ENCODE assay signal across 2 cellular contexts in the genomic region with DNA sequence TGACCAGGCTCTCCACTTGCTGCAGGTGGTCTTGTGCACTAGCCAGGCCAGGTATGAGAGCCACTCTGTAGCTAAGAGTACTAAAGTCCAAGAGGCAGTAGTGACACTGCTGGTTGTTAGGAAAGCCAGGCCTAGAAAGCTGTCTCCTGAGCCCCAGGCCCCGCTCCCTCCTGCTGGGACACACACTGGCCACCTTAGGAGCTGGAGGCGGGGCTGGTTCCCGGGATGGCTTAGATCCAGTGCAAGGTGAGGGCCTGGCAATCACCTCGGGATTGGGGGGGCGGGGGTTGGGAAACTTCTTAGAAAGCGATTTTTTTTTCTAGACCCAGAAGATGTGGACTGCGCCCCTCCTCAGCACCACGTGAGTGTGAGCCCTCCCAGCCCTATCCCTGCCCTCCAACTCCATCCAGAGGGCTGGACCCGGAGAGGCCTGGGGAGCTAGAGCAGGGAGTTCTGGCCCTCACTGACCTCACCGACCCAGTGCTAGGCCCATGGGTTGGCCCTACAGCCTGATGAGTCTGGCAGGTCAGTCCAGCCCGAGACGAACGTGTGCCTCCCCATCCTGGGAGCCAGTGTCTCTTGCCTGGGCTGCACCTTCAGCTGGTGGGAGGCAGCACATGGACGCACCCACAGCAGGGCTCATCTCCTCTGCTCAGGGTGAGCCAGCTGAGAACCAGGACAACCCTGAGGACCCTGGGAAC.
TF ChIP-seq lines count a peak whose summit lies in the region.

No MANE protein-coding gene starts in this region.

TF ChIP-seq in HepG2, 621 proteins besides CTCF, POLR2A, EP300 and RAD21:
- no peak for TF ChIP-seq ZNF607 (CRISPR knock-in tag; IDR thresholded peaks at IDR 0.05; ENCODE audit: borderline replicate concordance)
- TF ChIP-seq FOXP1 (IDR thresholded peaks at IDR 0.05): no peak
- TF ChIP-seq FOXP1 (CRISPR knock-in tag; IDR thresholded peaks at IDR 0.05): no peak
- 0 out of 2 replicates have a peak, but pooled peaks have one; percentile 17 for TF ChIP-seq ZFX (CRISPR knock-in tag; IDR thresholded peaks at IDR 0.05; ENCODE audit: low read depth)
- no peak for TF ChIP-seq ZNF510 (CRISPR knock-in tag; IDR thresholded peaks at IDR 0.05; ENCODE audit: low read depth)

TF ChIP-seq in WTC11, 78 proteins besides CTCF, POLR2A, EP300 and RAD21:
- TF ChIP-seq ZNF423 (CRISPR knock-in tag; IDR thresholded peaks at IDR 0.05): peak; percentile 57; the same call in 1 of the 2 replicates
- TF ChIP-seq, protein P1, sequence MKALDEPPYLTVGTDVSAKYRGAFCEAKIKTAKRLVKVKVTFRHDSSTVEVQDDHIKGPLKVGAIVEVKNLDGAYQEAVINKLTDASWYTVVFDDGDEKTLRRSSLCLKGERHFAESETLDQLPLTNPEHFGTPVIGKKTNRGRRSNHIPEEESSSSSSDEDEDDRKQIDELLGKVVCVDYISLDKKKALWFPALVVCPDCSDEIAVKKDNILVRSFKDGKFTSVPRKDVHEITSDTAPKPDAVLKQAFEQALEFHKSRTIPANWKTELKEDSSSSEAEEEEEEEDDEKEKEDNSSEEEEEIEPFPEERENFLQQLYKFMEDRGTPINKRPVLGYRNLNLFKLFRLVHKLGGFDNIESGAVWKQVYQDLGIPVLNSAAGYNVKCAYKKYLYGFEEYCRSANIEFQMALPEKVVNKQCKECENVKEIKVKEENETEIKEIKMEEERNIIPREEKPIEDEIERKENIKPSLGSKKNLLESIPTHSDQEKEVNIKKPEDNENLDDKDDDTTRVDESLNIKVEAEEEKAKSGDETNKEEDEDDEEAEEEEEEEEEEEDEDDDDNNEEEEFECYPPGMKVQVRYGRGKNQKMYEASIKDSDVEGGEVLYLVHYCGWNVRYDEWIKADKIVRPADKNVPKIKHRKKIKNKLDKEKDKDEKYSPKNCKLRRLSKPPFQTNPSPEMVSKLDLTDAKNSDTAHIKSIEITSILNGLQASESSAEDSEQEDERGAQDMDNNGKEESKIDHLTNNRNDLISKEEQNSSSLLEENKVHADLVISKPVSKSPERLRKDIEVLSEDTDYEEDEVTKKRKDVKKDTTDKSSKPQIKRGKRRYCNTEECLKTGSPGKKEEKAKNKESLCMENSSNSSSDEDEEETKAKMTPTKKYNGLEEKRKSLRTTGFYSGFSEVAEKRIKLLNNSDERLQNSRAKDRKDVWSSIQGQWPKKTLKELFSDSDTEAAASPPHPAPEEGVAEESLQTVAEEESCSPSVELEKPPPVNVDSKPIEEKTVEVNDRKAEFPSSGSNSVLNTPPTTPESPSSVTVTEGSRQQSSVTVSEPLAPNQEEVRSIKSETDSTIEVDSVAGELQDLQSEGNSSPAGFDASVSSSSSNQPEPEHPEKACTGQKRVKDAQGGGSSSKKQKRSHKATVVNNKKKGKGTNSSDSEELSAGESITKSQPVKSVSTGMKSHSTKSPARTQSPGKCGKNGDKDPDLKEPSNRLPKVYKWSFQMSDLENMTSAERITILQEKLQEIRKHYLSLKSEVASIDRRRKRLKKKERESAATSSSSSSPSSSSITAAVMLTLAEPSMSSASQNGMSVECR (CRISPR knock-in tag; IDR thresholded peaks at IDR 0.05; ENCODE audit: borderline replicate concordance): no peak
TF ChIP-seq in WTC11: peak in this region for 1.
